In the genomic region with DNA sequence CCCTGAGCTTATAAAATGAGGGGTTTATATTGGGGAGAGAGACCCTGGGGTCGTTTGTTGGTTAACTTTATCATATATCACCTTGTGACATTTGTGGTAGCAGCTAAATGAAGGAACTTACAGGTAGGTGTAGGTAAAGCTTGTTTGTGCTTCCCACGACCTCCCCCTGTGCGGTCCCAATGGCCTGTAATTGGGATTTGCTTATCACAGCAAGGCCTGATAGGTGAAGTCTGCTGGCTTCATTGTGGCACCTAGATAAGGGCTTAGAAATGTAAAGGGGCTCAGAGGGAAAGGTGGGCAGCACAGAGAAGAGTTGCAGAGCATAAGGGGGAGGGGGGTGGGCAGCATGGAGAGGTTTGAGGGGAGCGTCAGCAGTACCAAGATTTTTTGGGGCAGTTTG, we compare ENCODE assay signal across 25 cellular contexts. TPM values are rescaled to one million over a fixed set of nuclear protein-coding genes. Genes with fewer than 3 reads are reported as not detected.
"Had no signal": no experiment of that assay in that cellular context is flagged by ENCODE, and none has a peak within 500 bp of the region (broad histone marks: within the 10 kb centered on the region; RNA-seq: fewer than 3 reads in every experiment).

No MANE protein-coding gene starts in this region.

- H3K9me3 Mint-ChIP-seq: activated B cell treated with CpG ODN at 0.5 μM for 24 hours; activated naive CD4-positive, alpha-beta T cell treated with anti-CD3 and anti-CD28 coated beads, Interleukin-2, amount 10 ng/mL, durations not matched to agents 7 days and 5 days; immature natural killer cell; T-helper 2 cell treated with Interferon-gamma antibody and Interleukin-4, amounts not matched to agents 5 μg/mL and 100 μg/mL, for 36 hours had no signal

- H3K27ac Mint-ChIP-seq: activated CD8-positive, alpha-beta T cell treated with anti-CD3 and anti-CD28 coated beads, Interleukin-2, amount 10 ng/mL, durations not matched to agents 7 days and 5 days; T-helper 2 cell treated with Interferon-gamma antibody and Interleukin-4, amounts not matched to agents 5 μg/mL and 100 μg/mL, for 36 hours had no signal

- H3K27ac ChIP-seq: ascending aorta, gastrocnemius medialis, heart left ventricle, parathyroid adenoma, right lobe of liver, thoracic aorta, upper lobe of right lung had no signal

- H3K4me3 ChIP-seq: ascending aorta, gastrocnemius medialis, heart left ventricle, right lobe of liver, thoracic aorta, upper lobe of right lung had no signal

- DNase-seq: activated B cell treated with CpG ODN at 0.5 μM for 24 hours; activated CD4-positive, alpha-beta T cell treated with anti-CD3 and anti-CD28 coated beads for 4 hours; activated CD8-positive, alpha-beta T cell treated with anti-CD3 and anti-CD28 coated beads, Interleukin-2, amount 10 ng/mL, durations not matched to agents 7 days and 5 days; activated effector memory CD4-positive, alpha-beta T cell treated with Interleukin-2 at 50 U/mL for 16 hours; activated naive CD4-positive, alpha-beta T cell treated with anti-CD3 and anti-CD28 coated beads, Interleukin-2, amount 10 ng/mL, durations not matched to agents 7 days and 5 days; activated T-cell treated with anti-CD3 and anti-CD28 coated beads, Interleukin-2, amount 50 U/mL, for 48 hours; cerebellar nuclear complex; cortex of kidney; gastrocnemius medialis; heart left ventricle; immature natural killer cell; kidney glomerular epithelial cell; left ventricle myocardium superior; naive thymus-derived CD4-positive, alpha-beta T cell; right lobe of liver; small intestine; stimulated activated CD4-positive, alpha-beta T cell treated with anti-CD3 and anti-CD28 coated beads, Interleukin-15, amount 100 ng/mL, for 24 hours; stimulated activated CD4-positive, alpha-beta T cell treated with anti-CD3 and anti-CD28 coated beads, Interleukin-2, amount 100 ng/mL, for 48 hours; upper lobe of right lung had no signal

- H3K27me3 Mint-ChIP-seq: activated B cell treated with CpG ODN at 0.5 μM for 24 hours; activated naive CD4-positive, alpha-beta T cell treated with anti-CD3 and anti-CD28 coated beads, Interleukin-2, amount 10 ng/mL, durations not matched to agents 7 days and 5 days; naive thymus-derived CD4-positive, alpha-beta T cell had no signal

- H3K4me3 Mint-ChIP-seq: activated B cell treated with CpG ODN at 0.5 μM for 24 hours; activated CD8-positive, alpha-beta T cell treated with anti-CD3 and anti-CD28 coated beads, Interleukin-2, amount 10 ng/mL, durations not matched to agents 7 days and 5 days; activated naive CD4-positive, alpha-beta T cell treated with anti-CD3 and anti-CD28 coated beads, Interleukin-2, amount 10 ng/mL, durations not matched to agents 7 days and 5 days; immature natural killer cell; naive thymus-derived CD4-positive, alpha-beta T cell; T-helper 2 cell treated with Interferon-gamma antibody and Interleukin-4, amounts not matched to agents 5 μg/mL and 100 μg/mL, for 36 hours had no signal

- ATAC-seq: activated CD8-positive, alpha-beta T cell treated with anti-CD3 and anti-CD28 coated beads, Interleukin-2, amount 10 ng/mL, durations not matched to agents 7 days and 5 days; esophagus mucosa; gastrocnemius medialis; heart left ventricle; left ventricle myocardium superior; naive thymus-derived CD4-positive, alpha-beta T cell had no signal

- H3K79me2 ChIP-seq: parathyroid adenoma had no signal

- H3K4me1 Mint-ChIP-seq: immature natural killer cell had no signal

- H3K9ac ChIP-seq: parathyroid adenoma had no signal

- H3K4me1 ChIP-seq: ascending aorta, gastrocnemius medialis, parathyroid adenoma, right lobe of liver, upper lobe of right lung had no signal

- H3K27me3 ChIP-seq: ascending aorta, gastrocnemius medialis, heart left ventricle, right lobe of liver, upper lobe of right lung had no signal

RNA-seq across cellular contexts. Expression of gene MLNR, which starts 35.5 kb away (rescaled TPM):
- total RNA-seq: activated B cell treated with CpG ODN at 0.5 μM for 24 hours; activated CD8-positive, alpha-beta T cell treated with anti-CD3 and anti-CD28 coated beads, Interleukin-2, amount 10 ng/mL, durations not matched to agents 7 days and 5 days; ascending aorta; esophagus mucosa; gastrocnemius medialis; left ventricle myocardium superior; mucosa of gallbladder; naive thymus-derived CD4-positive, alpha-beta T cell; right lobe of liver; upper lobe of right lung had no signal
- polyA plus RNA-seq: heart left ventricle; immature natural killer cell; naive thymus-derived CD4-positive, alpha-beta T cell; small intestine had no signal
